In the genomic region with DNA sequence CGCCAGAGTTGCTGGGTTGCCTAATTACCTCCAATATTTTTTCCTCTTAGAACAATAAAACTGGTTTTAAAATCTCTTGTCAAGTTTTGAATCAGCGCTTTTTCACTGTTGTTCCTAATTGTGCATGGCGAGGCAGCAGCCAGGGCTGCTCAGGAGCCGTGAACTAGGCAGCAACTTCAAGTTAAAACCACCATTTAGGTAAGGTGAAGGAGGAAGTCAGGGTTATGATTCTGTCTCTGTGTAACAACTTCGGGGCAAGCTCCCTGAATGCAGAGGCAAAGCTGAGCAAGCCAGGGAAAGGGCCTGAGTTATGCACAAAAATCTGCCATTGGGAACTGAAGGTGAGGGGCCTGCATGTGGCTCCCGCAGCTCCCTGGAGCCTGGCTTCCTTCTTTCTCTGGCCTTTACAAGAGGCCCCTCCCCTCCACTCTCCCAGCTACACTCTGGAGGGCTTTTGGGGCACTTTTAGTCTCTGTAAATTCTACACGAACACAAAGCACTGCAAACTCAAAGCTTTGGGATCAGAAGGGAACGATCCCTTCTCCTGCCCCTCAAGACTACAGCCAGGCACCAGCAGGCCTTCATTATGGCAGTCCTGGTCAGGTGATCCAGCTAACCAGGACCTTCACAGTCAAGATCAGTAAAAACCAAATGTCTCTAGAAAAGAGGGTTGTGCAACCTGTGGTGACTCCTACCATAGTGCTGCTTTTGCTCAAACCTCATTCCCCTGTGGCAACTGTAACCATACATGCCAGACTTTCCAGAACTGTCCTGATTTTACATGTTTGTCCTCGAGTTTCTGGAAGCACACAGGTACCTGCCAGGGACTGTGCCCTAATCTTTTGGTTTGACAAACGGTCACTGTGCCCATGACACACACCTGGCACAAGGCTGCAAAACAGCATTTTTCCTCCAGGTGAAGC, we compare ENCODE assay signal across 8 cellular contexts.
DNase-seq lines count a peak whose midpoint lies in the region; ATAC-seq and TF ChIP-seq lines count a peak whose summit lies in the region.

No MANE protein-coding gene starts in this region.

- 35 to 51% (median 42%) methylated on average over 10 of the region's 10 CpGs for WGBS in adipose tissue, 3 donors
- WGBS in tibial nerve, 2 donors, result 37 to 40% methylated on average over 10 of the region's 10 CpGs

- POLR2A ChIA-PET in activated CD4-positive, alpha-beta T cell treated with anti-CD3 and anti-CD28 coated beads, Interleukin-2, amount 10 ng/mL, durations not matched to agents 7 days and 5 days (lab: Charles Lee), result interaction anchor here (2.1 kb wide), 1 partner anchor 25 kb away, joined by 11 read pairs; a partner anchor contains a TSS

- H3K27ac Mint-ChIP-seq in activated CD4-positive, alpha-beta T cell treated with anti-CD3 and anti-CD28 coated beads, Interleukin-2, amount 10 ng/mL, durations not matched to agents 7 days and 5 days, result peak overlapping the region; percentile 95

- TF ChIP-seq CTCF in tibial nerve (IDR thresholded peaks at IDR 0.05), result no peak

- no peaks in the 10 kb centered on the region for H3K9me3 Mint-ChIP-seq in activated CD4-positive, alpha-beta T cell treated with anti-CD3 and anti-CD28 coated beads, Interleukin-2, amount 10 ng/mL, durations not matched to agents 7 days and 5 days

- peaks cover 66% of the 10 kb centered on the region for H3K4me1 Mint-ChIP-seq in activated CD4-positive, alpha-beta T cell treated with anti-CD3 and anti-CD28 coated beads, Interleukin-2, amount 10 ng/mL, durations not matched to agents 7 days and 5 days

- peak overlapping the region in 2 of 4 donors; percentile 82 to 85 for H3K4me3 ChIP-seq in tibial nerve

- H3K27ac ChIP-seq in adipose tissue (ENCODE audit: low read depth, low read length) (peak overlapping the region; percentile 38), tibial nerve (peak overlapping the region; percentile 90 to 100 (median 96))

- TF ChIP-seq EP300 in tibial nerve (IDR thresholded peaks at IDR 0.05), result peak in 1 of 2 donors; percentile 54

- no peaks in the 10 kb centered on the region for H3K27me3 ChIP-seq in tibial nerve

- peak overlapping the region; percentile 87 for H3K4me3 Mint-ChIP-seq in activated CD4-positive, alpha-beta T cell treated with anti-CD3 and anti-CD28 coated beads, Interleukin-2, amount 10 ng/mL, durations not matched to agents 7 days and 5 days

- no peaks in the 10 kb centered on the region for H3K36me3 ChIP-seq in tibial nerve

- H3K4me1 ChIP-seq in tibial nerve, result peaks cover 8 to 65% (median 47%) of the 10 kb centered on the region in 4 donors

- no peak for DNase-seq in activated CD4-positive, alpha-beta T cell treated with anti-CD3 and anti-CD28 coated beads, Interleukin-2, amount 10 ng/mL, durations not matched to agents 7 days and 5 days
- no peak for DNase-seq in activated CD4-positive, alpha-beta T cell treated with anti-CD3 and anti-CD28 coated beads, Interleukin-2, amount 50 U/mL, for 1 hour
- DNase-seq in left lobe of liver (ENCODE audit: low spot score), result peak; percentile 60
- no peak for DNase-seq in tibial nerve (ENCODE audit: low spot score in 2 of 2)
- no peak for DNase-seq in COLO668 (lab: John Stamatoyannopoulos, UW; ENCODE audit: unreplicated experiment)
- DNase-seq in NCI-H345 treated with DMSO at 0.1 percent for 48 hours (lab: John Stamatoyannopoulos, UW; ENCODE audit: unreplicated experiment), result no peak
- DNase-seq in hepatic stellate cell (ENCODE audit: low spot score), result no peak

- H3K27me3 Mint-ChIP-seq in activated CD4-positive, alpha-beta T cell treated with anti-CD3 and anti-CD28 coated beads, Interleukin-2, amount 10 ng/mL, durations not matched to agents 7 days and 5 days, result no peaks in the 10 kb centered on the region

- no peaks in the 10 kb centered on the region for H3K9me3 ChIP-seq in tibial nerve

- CTCF ChIA-PET in activated CD4-positive, alpha-beta T cell treated with anti-CD3 and anti-CD28 coated beads, Interleukin-2, amount 10 ng/mL, durations not matched to agents 7 days and 5 days (lab: Charles Lee), result interaction anchor here (0.9 to 2.9 kb wide), 9 partner anchors 14 to 63 kb away, joined by 3 to 17 read pairs (median 5); no protein-coding TSS in a partner anchor

- peak; percentile 7 for ATAC-seq in left lobe of liver

- no peak for TF ChIP-seq POLR2A in tibial nerve (IDR thresholded peaks at IDR 0.05)

- H3K36me3 Mint-ChIP-seq in activated CD4-positive, alpha-beta T cell treated with anti-CD3 and anti-CD28 coated beads, Interleukin-2, amount 10 ng/mL, durations not matched to agents 7 days and 5 days (ENCODE audit: low read depth), result peaks cover 18% of the 10 kb centered on the region
